Comparison of ENCODE assay signal across 9 cellular contexts in genomic region chr11:118911113-118911879, GRCh38. TPM values are rescaled to one million over a fixed set of nuclear protein-coding genes. Genes with fewer than 3 reads are reported as not detected.
DNase-seq lines count a peak whose midpoint lies in the region; ATAC-seq and TF ChIP-seq lines count a peak whose summit lies in the region.
"Had no signal": no experiment of that assay in that cellular context is flagged by ENCODE, and none has a peak within 500 bp of the region (broad histone marks: within the 10 kb centered on the region; RNA-seq: fewer than 3 reads in every experiment).

No MANE protein-coding gene starts in this region.

- H3K9me3 Mint-ChIP-seq in nephron progenitor cell: no peaks in the 10 kb centered on the region

- DNase-seq in DMS53 (lab: John Stamatoyannopoulos, UW) (peak; percentile 87), RPMI7951 (ENCODE audit: low read depth) (peak; percentile 66), nephron progenitor cell (no peak), MV-4-11 (lab: John Stamatoyannopoulos, UW) (no peak), NOMO-1 (lab: John Stamatoyannopoulos, UW; ENCODE audit: unreplicated experiment in 2 of 2) (no peak), HUDEP-2 (lab: John Stamatoyannopoulos, UW; ENCODE audit: unreplicated experiment in 76 of 76) (no peak)

- H3K36me3 Mint-ChIP-seq in nephron progenitor cell (ENCODE audit: low read depth): peaks cover 5% of the 10 kb centered on the region

- peak overlapping the region; percentile 56 for H3K4me3 Mint-ChIP-seq in nephron progenitor cell

- H3K27me3 Mint-ChIP-seq in nephron progenitor cell (ENCODE audit: low read depth, poor library complexity): no peaks in the 10 kb centered on the region

- H3K4me1 ChIP-seq in endocrine pancreas (ENCODE audit: control insufficient read depth, insufficient read depth, low read length): no peaks in the 10 kb centered on the region

- TF ChIP-seq CTCF in nephron progenitor cell (IDR thresholded peaks at IDR 0.05): no peak

- H3K4me1 Mint-ChIP-seq in nephron progenitor cell: peaks cover 78% of the 10 kb centered on the region

- peak overlapping the region; percentile 95 for H3K27ac Mint-ChIP-seq in nephron progenitor cell

- no peak overlapping the region for H3K4me3 ChIP-seq in endocrine pancreas (ENCODE audit: control insufficient read depth, insufficient read depth, low read length)

- peak overlapping the region; percentile 77 for H3K9ac ChIP-seq in endocrine pancreas (ENCODE audit: control insufficient read depth, insufficient read depth, low read length)

- H3K9me3 ChIP-seq in endocrine pancreas (ENCODE audit: control insufficient read depth, low read length): no peaks in the 10 kb centered on the region

- no peak for ATAC-seq in HG03025 (IDR thresholded peaks at IDR 0.05; ENCODE audit: low FRiP score, unreplicated experiment)

- H3K27me3 ChIP-seq in endocrine pancreas (ENCODE audit: control insufficient read depth, insufficient read depth, low read length): no peaks in the 10 kb centered on the region

- H3K36me3 ChIP-seq in endocrine pancreas (ENCODE audit: control insufficient read depth, insufficient read depth, low read length): no peaks in the 10 kb centered on the region

RNA-seq across cellular contexts. Expression of gene BCL9L, which starts 14.4 kb away (rescaled TPM):
- total RNA-seq in RPMI7951 (2014; rRNA removed; shearing (Covaris generic)): 11.1 and 13.8 TPM in 2 replicates

RNA-seq across cellular contexts. Expression of gene CXCR5, which starts 27.6 kb away (rescaled TPM):
- total RNA-seq in RPMI7951 (2014; rRNA removed; shearing (Covaris generic)): not detected in 2 replicates
- total RNA-seq: pulmonary artery endothelial cell had no signal

RNA-seq across cellular contexts. Expression of gene UPK2, which starts 44.8 kb away (rescaled TPM):
- total RNA-seq in RPMI7951 (2014; rRNA removed; shearing (Covaris generic)): not detected in 2 replicates
- total RNA-seq: pulmonary artery endothelial cell had no signal

Comparison
In these comparisons a context has a peak if more than half of its experiments do, and no peak if none do; other contexts are left out.
1. DNase-seq: peak in DMS53 (single experiment) and RPMI7951 (single experiment); none in nephron progenitor cell (single experiment), MV-4-11 (single experiment), NOMO-1 (0 of 2) and HUDEP-2 (0 of 76).